In genomic region chr7:96126382-96126781, GRCh38 we compare ENCODE assay signal across 1 cellular context.
A peak's percentile ranks its signal among the peaks of the same experiment; 100 is the strongest.
TF ChIP-seq lines count a peak whose summit lies in the region.

No MANE protein-coding gene starts in this region.

TF ChIP-seq in HepG2, 621 proteins besides CTCF, POLR2A, EP300 and RAD21 (continued from another document and continues in another):
- TF ChIP-seq, protein P1, sequence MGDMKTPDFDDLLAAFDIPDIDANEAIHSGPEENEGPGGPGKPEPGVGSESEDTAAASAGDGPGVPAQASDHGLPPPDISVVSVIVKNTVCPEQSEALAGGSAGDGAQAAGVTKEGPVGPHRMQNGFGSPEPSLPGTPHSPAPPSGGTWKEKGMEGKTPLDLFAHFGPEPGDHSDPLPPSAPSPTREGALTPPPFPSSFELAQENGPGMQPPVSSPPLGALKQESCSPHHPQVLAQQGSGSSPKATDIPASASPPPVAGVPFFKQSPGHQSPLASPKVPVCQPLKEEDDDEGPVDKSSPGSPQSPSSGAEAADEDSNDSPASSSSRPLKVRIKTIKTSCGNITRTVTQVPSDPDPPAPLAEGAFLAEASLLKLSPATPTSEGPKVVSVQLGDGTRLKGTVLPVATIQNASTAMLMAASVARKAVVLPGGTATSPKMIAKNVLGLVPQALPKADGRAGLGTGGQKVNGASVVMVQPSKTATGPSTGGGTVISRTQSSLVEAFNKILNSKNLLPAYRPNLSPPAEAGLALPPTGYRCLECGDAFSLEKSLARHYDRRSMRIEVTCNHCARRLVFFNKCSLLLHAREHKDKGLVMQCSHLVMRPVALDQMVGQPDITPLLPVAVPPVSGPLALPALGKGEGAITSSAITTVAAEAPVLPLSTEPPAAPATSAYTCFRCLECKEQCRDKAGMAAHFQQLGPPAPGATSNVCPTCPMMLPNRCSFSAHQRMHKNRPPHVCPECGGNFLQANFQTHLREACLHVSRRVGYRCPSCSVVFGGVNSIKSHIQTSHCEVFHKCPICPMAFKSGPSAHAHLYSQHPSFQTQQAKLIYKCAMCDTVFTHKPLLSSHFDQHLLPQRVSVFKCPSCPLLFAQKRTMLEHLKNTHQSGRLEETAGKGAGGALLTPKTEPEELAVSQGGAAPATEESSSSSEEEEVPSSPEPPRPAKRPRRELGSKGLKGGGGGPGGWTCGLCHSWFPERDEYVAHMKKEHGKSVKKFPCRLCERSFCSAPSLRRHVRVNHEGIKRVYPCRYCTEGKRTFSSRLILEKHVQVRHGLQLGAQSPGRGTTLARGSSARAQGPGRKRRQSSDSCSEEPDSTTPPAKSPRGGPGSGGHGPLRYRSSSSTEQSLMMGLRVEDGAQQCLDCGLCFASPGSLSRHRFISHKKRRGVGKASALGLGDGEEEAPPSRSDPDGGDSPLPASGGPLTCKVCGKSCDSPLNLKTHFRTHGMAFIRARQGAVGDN (CRISPR knock-in tag; IDR thresholded peaks at IDR 0.05): no peak
- TF ChIP-seq, protein P2, sequence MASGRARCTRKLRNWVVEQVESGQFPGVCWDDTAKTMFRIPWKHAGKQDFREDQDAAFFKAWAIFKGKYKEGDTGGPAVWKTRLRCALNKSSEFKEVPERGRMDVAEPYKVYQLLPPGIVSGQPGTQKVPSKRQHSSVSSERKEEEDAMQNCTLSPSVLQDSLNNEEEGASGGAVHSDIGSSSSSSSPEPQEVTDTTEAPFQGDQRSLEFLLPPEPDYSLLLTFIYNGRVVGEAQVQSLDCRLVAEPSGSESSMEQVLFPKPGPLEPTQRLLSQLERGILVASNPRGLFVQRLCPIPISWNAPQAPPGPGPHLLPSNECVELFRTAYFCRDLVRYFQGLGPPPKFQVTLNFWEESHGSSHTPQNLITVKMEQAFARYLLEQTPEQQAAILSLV (CRISPR knock-in tag; IDR thresholded peaks at IDR 0.05; ENCODE audit: borderline replicate concordance): no peak
- TF ChIP-seq DBP (CRISPR knock-in tag; IDR thresholded peaks at IDR 0.05; ENCODE audit: not compliant biosample characterization) (no peak), CREB1 (IDR thresholded peaks at IDR 0.05) (no peak), CREB1 (CRISPR knock-in tag; IDR thresholded peaks at IDR 0.05) (peak; percentile 34; the same call in 1 of the 2 replicates), KLF9 (CRISPR knock-in tag; IDR thresholded peaks at IDR 0.05; ENCODE audit: low read depth) (no peak), SOX6 (IDR thresholded peaks at IDR 0.05) (no peak), SOX6 (CRISPR knock-in tag; IDR thresholded peaks at IDR 0.05) (peak; percentile 49; the same call in 1 of the 2 replicates), ZNF569 (CRISPR knock-in tag; IDR thresholded peaks at IDR 0.05; ENCODE audit: borderline replicate concordance) (no peak), ZNF589 (CRISPR knock-in tag; conservative IDR thresholded peaks at IDR 0.05) (no peak), ERF (CRISPR knock-in tag; IDR thresholded peaks at IDR 0.05) (no peak), PHB2 (IDR thresholded peaks at IDR 0.05; ENCODE audit: partially characterized antibody) (no peak), FOXA1 (IDR thresholded peaks at IDR 0.05) (no peak), FOXA1 (CRISPR knock-in tag; IDR thresholded peaks at IDR 0.05) (no peak), SNRNP70 (IDR thresholded peaks at IDR 0.05; ENCODE audit: low read depth, low read length) (no peak), CREBL2 (CRISPR knock-in tag; IDR thresholded peaks at IDR 0.05; ENCODE audit: borderline replicate concordance) (no peak), HNRNPUL1 (IDR thresholded peaks at IDR 0.05; ENCODE audit: low read depth, low read length) (peak; percentile 63; the same call in 1 of the 2 replicates), ARID5B (CRISPR knock-in tag; IDR thresholded peaks at IDR 0.05) (0 out of 2 replicates have a peak, but pooled peaks have one; percentile 25), U2AF1 (optimal IDR thresholded peaks at IDR 0.05; ENCODE audit: low read depth, low read length) (no peak), AGO1 (IDR thresholded peaks at IDR 0.05; ENCODE audit: low read depth, low read length, poor library complexity, severe bottlenecking) (no peak), CEBPG (CRISPR knock-in tag; IDR thresholded peaks at IDR 0.05) (peak; percentile 72), ZNF205 (CRISPR knock-in tag; IDR thresholded peaks at IDR 0.05) (no peak), ETV5 (CRISPR knock-in tag; IDR thresholded peaks at IDR 0.05; ENCODE audit: borderline replicate concordance) (no peak), ZNF775 (CRISPR knock-in tag; IDR thresholded peaks at IDR 0.05; ENCODE audit: borderline replicate concordance) (no peak), ZSCAN20 (CRISPR knock-in tag; IDR thresholded peaks at IDR 0.05; ENCODE audit: borderline replicate concordance) (no peak), FOXP4 (CRISPR knock-in tag; IDR thresholded peaks at IDR 0.05) (no peak), ZFYVE20 (CRISPR knock-in tag; IDR thresholded peaks at IDR 0.05; ENCODE audit: borderline replicate concordance, low read depth) (no peak), ZNF556 (CRISPR knock-in tag; IDR thresholded peaks at IDR 0.05; ENCODE audit: borderline replicate concordance) (no peak), ZNF883 (CRISPR knock-in tag; IDR thresholded peaks at IDR 0.05; ENCODE audit: not compliant biosample characterization) (no peak), ZNF781 (CRISPR knock-in tag; IDR thresholded peaks at IDR 0.05; ENCODE audit: borderline replicate concordance, not compliant biosample characterization) (no peak), SP140L (CRISPR knock-in tag; IDR thresholded peaks at IDR 0.05; ENCODE audit: borderline replicate concordance) (no peak), LRRFIP1 (CRISPR knock-in tag; conservative IDR thresholded peaks at IDR 0.05) (no peak), TBX2 (CRISPR knock-in tag; IDR thresholded peaks at IDR 0.05; ENCODE audit: borderline replicate concordance) (no peak), E2F2 (CRISPR knock-in tag; IDR thresholded peaks at IDR 0.05; ENCODE audit: borderline replicate concordance) (no peak)
- TF ChIP-seq, protein P3, sequence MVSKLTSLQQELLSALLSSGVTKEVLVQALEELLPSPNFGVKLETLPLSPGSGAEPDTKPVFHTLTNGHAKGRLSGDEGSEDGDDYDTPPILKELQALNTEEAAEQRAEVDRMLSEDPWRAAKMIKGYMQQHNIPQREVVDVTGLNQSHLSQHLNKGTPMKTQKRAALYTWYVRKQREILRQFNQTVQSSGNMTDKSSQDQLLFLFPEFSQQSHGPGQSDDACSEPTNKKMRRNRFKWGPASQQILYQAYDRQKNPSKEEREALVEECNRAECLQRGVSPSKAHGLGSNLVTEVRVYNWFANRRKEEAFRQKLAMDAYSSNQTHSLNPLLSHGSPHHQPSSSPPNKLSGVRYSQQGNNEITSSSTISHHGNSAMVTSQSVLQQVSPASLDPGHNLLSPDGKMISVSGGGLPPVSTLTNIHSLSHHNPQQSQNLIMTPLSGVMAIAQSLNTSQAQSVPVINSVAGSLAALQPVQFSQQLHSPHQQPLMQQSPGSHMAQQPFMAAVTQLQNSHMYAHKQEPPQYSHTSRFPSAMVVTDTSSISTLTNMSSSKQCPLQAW (CRISPR knock-in tag; IDR thresholded peaks at IDR 0.05): peak; percentile 66
- TF ChIP-seq, protein P4, sequence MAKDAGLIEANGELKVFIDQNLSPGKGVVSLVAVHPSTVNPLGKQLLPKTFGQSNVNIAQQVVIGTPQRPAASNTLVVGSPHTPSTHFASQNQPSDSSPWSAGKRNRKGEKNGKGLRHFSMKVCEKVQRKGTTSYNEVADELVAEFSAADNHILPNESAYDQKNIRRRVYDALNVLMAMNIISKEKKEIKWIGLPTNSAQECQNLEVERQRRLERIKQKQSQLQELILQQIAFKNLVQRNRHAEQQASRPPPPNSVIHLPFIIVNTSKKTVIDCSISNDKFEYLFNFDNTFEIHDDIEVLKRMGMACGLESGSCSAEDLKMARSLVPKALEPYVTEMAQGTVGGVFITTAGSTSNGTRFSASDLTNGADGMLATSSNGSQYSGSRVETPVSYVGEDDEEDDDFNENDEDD (CRISPR knock-in tag; IDR thresholded peaks at IDR 0.05; ENCODE audit: borderline replicate concordance): no peak
